Comparison of ENCODE assay signal across 19 cellular contexts in genomic region chr11:69014936-69015549, GRCh38. TPM values are rescaled to one million over a fixed set of nuclear protein-coding genes. Genes with fewer than 3 reads are reported as not detected.
A peak's percentile ranks its signal among the peaks of the same experiment; 100 is the strongest.
DNase-seq lines count a peak whose midpoint lies in the region; TF ChIP-seq lines count a peak whose summit lies in the region.
"Had no signal": no experiment of that assay in that cellular context is flagged by ENCODE, and none has a peak within 500 bp of the region (broad histone marks: within the 10 kb centered on the region; RNA-seq: fewer than 3 reads in every experiment).

No MANE protein-coding gene starts in this region.

- TF ChIP-seq CTCF in colonic mucosa (IDR thresholded peaks at IDR 0.05) = no peak

- H3K27ac ChIP-seq in colonic mucosa (peak overlapping the region; percentile 82), mucosa of rectum (ENCODE audit: low read depth in 2 of 2, low read length in 2 of 2) (peak overlapping the region; percentile 69 to 85), stomach smooth muscle (ENCODE audit: low read length) (peak overlapping the region; percentile 99)

- H3K4me3 ChIP-seq in H7 (ENCODE audit: insufficient read depth, low read depth, low read length) = no peak overlapping the region
- H3K4me3 ChIP-seq in colonic mucosa = no peak overlapping the region
- no peak overlapping the region for H3K4me3 ChIP-seq in mucosa of rectum (ENCODE audit: low read length in 2 of 2)
- H3K4me3 ChIP-seq in stomach smooth muscle (ENCODE audit: low read length in 2 of 2) = peak overlapping the region in 1 of 2 donors; percentile 95
- H3K4me3 ChIP-seq: lung, psoas muscle had no signal

- peaks cover 7% of the 10 kb centered on the region for H3K4me1 ChIP-seq in colonic mucosa
- H3K4me1 ChIP-seq in mucosa of rectum (ENCODE audit: control insufficient read depth in 2 of 2, insufficient read depth in 2 of 2, low read length in 2 of 2) = peaks cover 4 to 6% of the 10 kb centered on the region in 2 donors
- H3K4me1 ChIP-seq in stomach smooth muscle (ENCODE audit: control insufficient read depth, insufficient read depth, low read length) = peaks cover 50% of the 10 kb centered on the region

- POLR2A ChIA-PET in HEK293T (lab: Yijun Ruan, JAX) = no interaction called here

- H3K36me3 ChIP-seq in H7 (replicated peaks; ENCODE audit: control insufficient read depth, insufficient read depth, low read length) (no peaks in the 10 kb centered on the region), colonic mucosa (no peaks in the 10 kb centered on the region), mucosa of rectum (ENCODE audit: control insufficient read depth in 2 of 2, insufficient read depth in 2 of 2, low read length in 2 of 2) (no peaks in the 10 kb centered on the region), stomach smooth muscle (ENCODE audit: control insufficient read depth in 2 of 2, insufficient read depth in 2 of 2, low read length in 2 of 2) (no peaks in the 10 kb centered on the region)

- no peaks in the 10 kb centered on the region for H3K4me1 Mint-ChIP-seq in activated naive CD8-positive, alpha-beta T cell treated with anti-CD3 and anti-CD28 coated beads for 36 hours

- H3K27me3 Mint-ChIP-seq in activated naive CD8-positive, alpha-beta T cell treated with anti-CD3 and anti-CD28 coated beads for 36 hours = peaks cover 30% of the 10 kb centered on the region

- CTCF ChIA-PET in HEK293T (lab: Yijun Ruan, JAX) = no interaction called here

- H3K27me3 ChIP-seq in H7 (ENCODE audit: control insufficient read depth, insufficient read depth, low read length) (peaks cover 4% of the 10 kb centered on the region), colonic mucosa (peaks cover 19% of the 10 kb centered on the region), mucosa of rectum (ENCODE audit: control insufficient read depth in 2 of 2, insufficient read depth in 2 of 2, low read length in 2 of 2) (peaks cover 13 to 15% of the 10 kb centered on the region in 2 donors), stomach smooth muscle (ENCODE audit: control insufficient read depth in 1 of 2, insufficient read depth in 2 of 2, low read length in 2 of 2) (no peaks in the 10 kb centered on the region)

- no peaks in the 10 kb centered on the region for H3K9me3 ChIP-seq in colonic mucosa
- H3K9me3 ChIP-seq in mucosa of rectum (ENCODE audit: control insufficient read depth in 2 of 2, low read length in 2 of 2) = no peaks in the 10 kb centered on the region
- H3K9me3 ChIP-seq in stomach smooth muscle (ENCODE audit: control insufficient read depth in 2 of 2, low read length in 2 of 2) = no peaks in the 10 kb centered on the region
- H3K9me3 ChIP-seq: psoas muscle had no signal

- no peaks in the 10 kb centered on the region for H3K36me3 Mint-ChIP-seq in activated naive CD8-positive, alpha-beta T cell treated with anti-CD3 and anti-CD28 coated beads for 36 hours
- H3K36me3 Mint-ChIP-seq: CD4-positive, alpha-beta memory T cell; naive thymus-derived CD8-positive, alpha-beta T cell; stimulated activated effector memory CD8-positive, alpha-beta T cell treated with anti-CD3 and anti-CD28 coated beads, Interleukin-12 subunit alpha, Interleukin-12 subunit beta, amount 100 ng/mL, for 72 hours had no signal

- intact Hi-C loops in colonic mucosa (cut with DNase I) = no loop called here

- H3K9ac ChIP-seq in colonic mucosa (ENCODE audit: low read depth in 2 of 2, low read length in 2 of 2) (peak overlapping the region; percentile 26 to 35), mucosa of rectum (ENCODE audit: low read depth in 1 of 2, low read length in 2 of 2) (peak overlapping the region; percentile 30 to 32), stomach smooth muscle (ENCODE audit: low read length in 2 of 2) (peak overlapping the region; percentile 90 to 93)

- no peaks in the 10 kb centered on the region for H3K9me3 Mint-ChIP-seq in activated naive CD8-positive, alpha-beta T cell treated with anti-CD3 and anti-CD28 coated beads for 36 hours
- H3K9me3 Mint-ChIP-seq: CD4-positive, alpha-beta memory T cell; naive thymus-derived CD8-positive, alpha-beta T cell; stimulated activated effector memory CD8-positive, alpha-beta T cell treated with anti-CD3 and anti-CD28 coated beads, Interleukin-12 subunit alpha, Interleukin-12 subunit beta, amount 100 ng/mL, for 72 hours had no signal

- no peak overlapping the region for H3K27ac Mint-ChIP-seq in activated naive CD8-positive, alpha-beta T cell treated with anti-CD3 and anti-CD28 coated beads for 36 hours
- H3K27ac Mint-ChIP-seq: CD4-positive, alpha-beta memory T cell; naive thymus-derived CD8-positive, alpha-beta T cell; stimulated activated effector memory CD8-positive, alpha-beta T cell treated with anti-CD3 and anti-CD28 coated beads, Interleukin-12 subunit alpha, Interleukin-12 subunit beta, amount 100 ng/mL, for 72 hours had no signal

- no peak overlapping the region for H3K4me3 Mint-ChIP-seq in activated naive CD8-positive, alpha-beta T cell treated with anti-CD3 and anti-CD28 coated beads for 36 hours
- H3K4me3 Mint-ChIP-seq: CD4-positive, alpha-beta memory T cell; naive thymus-derived CD8-positive, alpha-beta T cell; stimulated activated effector memory CD8-positive, alpha-beta T cell treated with anti-CD3 and anti-CD28 coated beads, Interleukin-12 subunit alpha, Interleukin-12 subunit beta, amount 100 ng/mL, for 72 hours had no signal

- DNase-seq in H7 (peak; percentile 68), colonic mucosa (no peak), T1000 (lab: John Stamatoyannopoulos, UW) (no peak), NCI-H2227 (lab: John Stamatoyannopoulos, UW; ENCODE audit: unreplicated experiment) (no peak), HEK293T (ENCODE audit: extremely low spot score) (no peak)
- DNase-seq in activated naive CD8-positive, alpha-beta T cell treated with anti-CD3 and anti-CD28 coated beads for 36 hours = no peak
- DNase-seq: anterior cingulate cortex; CD4-positive, alpha-beta memory T cell; naive thymus-derived CD8-positive, alpha-beta T cell; NCI-H187; NCI-H446 treated with DMSO at 0.1 percent for 48 hours; NK-92 treated with Interleukin-12 subunit alpha and Interleukin-12 subunit beta, amount 100 ng/mL, for 24 hours; stimulated activated CD4-positive, alpha-beta T cell treated with anti-CD3 and anti-CD28 coated beads, Interleukin-15, amount 100 ng/mL, for 24 hours had no signal

TF ChIP-seq in HEK293T, 16 proteins besides CTCF, POLR2A, EP300 and RAD21:
- TF ChIP-seq FOXA1 (IDR thresholded peaks at IDR 0.05) (no peak), SP1 (IDR thresholded peaks at IDR 0.05) (no peak), TARDBP (IDR thresholded peaks at IDR 0.05) (no peak), PKNOX1 (IDR thresholded peaks at IDR 0.05) (no peak), CTBP1 (IDR thresholded peaks at IDR 0.05; ENCODE audit: borderline replicate concordance) (no peak), FOXK2 (IDR thresholded peaks at IDR 0.05) (no peak), SUZ12 (IDR thresholded peaks at IDR 0.05) (no peak), HDGF (IDR thresholded peaks at IDR 0.05; ENCODE audit: borderline replicate concordance) (no peak), FOXM1 (IDR thresholded peaks at IDR 0.05; ENCODE audit: borderline replicate concordance) (no peak), BHLHE40 (IDR thresholded peaks at IDR 0.05; ENCODE audit: borderline replicate concordance) (no peak), LEF1 (IDR thresholded peaks at IDR 0.05; ENCODE audit: borderline replicate concordance) (no peak), L3MBTL2 (conservative IDR thresholded peaks at IDR 0.05) (no peak), ZNF384 (IDR thresholded peaks at IDR 0.05) (no peak), ELF4 (IDR thresholded peaks at IDR 0.05) (no peak), NFRKB (IDR thresholded peaks at IDR 0.05) (no peak), ARNT (IDR thresholded peaks at IDR 0.05) (no peak)

RNA-seq across cellular contexts. Expression of gene MRGPRF, which starts 2.0 kb away (rescaled TPM):
- total RNA-seq in H7 (2014; rRNA removed; shearing (Covaris generic)) = 6.5 and 7.6 TPM in 2 replicates
- total RNA-seq in colonic mucosa = 10 to 100 TPM in 1 of 2 donors, 1 to 10 TPM in 1; 3.0 to 17.9 TPM
- total RNA-seq in activated naive CD8-positive, alpha-beta T cell treated with anti-CD3 and anti-CD28 coated beads for 36 hours = not detected
- total RNA-seq: CD4-positive, alpha-beta memory T cell; naive thymus-derived CD8-positive, alpha-beta T cell; RPMI7951 had no signal

RNA-seq across cellular contexts. Expression of gene TPCN2, which starts 33.7 kb away (rescaled TPM):
- 11.8 and 13.2 TPM in 2 replicates for total RNA-seq in H7 (2014; rRNA removed; shearing (Covaris generic))
- total RNA-seq in colonic mucosa = 10 to 100 TPM; 14.5 to 21.1 TPM
- 10 to 100 TPM; 10.9 to 11.3 TPM for total RNA-seq in activated naive CD8-positive, alpha-beta T cell treated with anti-CD3 and anti-CD28 coated beads for 36 hours

RNA-seq across cellular contexts. Expression of gene MRGPRD, which starts 34.3 kb away (rescaled TPM):
- not detected in 2 replicates for total RNA-seq in H7 (2014; rRNA removed; shearing (Covaris generic))
- total RNA-seq in colonic mucosa = not detected
- total RNA-seq in activated naive CD8-positive, alpha-beta T cell treated with anti-CD3 and anti-CD28 coated beads for 36 hours = not detected
- total RNA-seq: CD4-positive, alpha-beta memory T cell; lung; naive thymus-derived CD8-positive, alpha-beta T cell; psoas muscle; RPMI7951 had no signal

Comparison
In these comparisons a context has a peak if more than half of its experiments do, and no peak if none do; other contexts are left out.
1. H3K9ac ChIP-seq: peak in every context shown above with its lines; median percentile 92 in stomach smooth muscle; 31 in mucosa of rectum; 30 in colonic mucosa.